Comparison of ENCODE assay signal across 28 cellular contexts in the genomic region with DNA sequence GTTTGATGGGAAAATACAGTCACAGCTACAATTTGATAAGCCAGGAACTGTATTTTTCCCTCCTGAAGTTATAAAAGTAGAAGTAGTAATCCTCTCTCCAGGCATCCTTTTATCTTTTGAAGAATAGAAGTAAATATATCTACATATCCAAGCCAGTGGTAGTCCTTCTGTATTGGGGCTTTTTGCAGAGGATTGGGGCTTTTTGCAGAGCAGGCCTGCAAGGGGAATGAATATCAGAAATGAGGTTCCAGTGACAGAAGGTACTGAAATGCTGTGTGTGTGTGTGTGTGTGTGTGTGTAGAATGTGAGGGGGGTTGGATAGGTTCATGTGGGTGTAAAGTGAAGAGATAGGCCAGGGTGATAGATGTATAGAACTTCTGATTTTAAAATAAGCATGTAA.
"Had no signal": no experiment of that assay in that cellular context is flagged by ENCODE, and none has a peak within 500 bp of the region (broad histone marks: within the 10 kb centered on the region; RNA-seq: fewer than 3 reads in every experiment).

No MANE protein-coding gene starts in this region.

- H3K9me3 ChIP-seq: colonic mucosa, esophagus muscularis mucosa, esophagus squamous epithelium, gastrocnemius medialis, gastroesophageal sphincter, heart left ventricle, heart right ventricle had no signal

- H3K27me3 ChIP-seq: colonic mucosa, dorsolateral prefrontal cortex, esophagus muscularis mucosa, esophagus squamous epithelium, foreskin keratinocyte, gastrocnemius medialis, gastroesophageal sphincter, heart left ventricle, heart right ventricle had no signal

- H3K36me3 ChIP-seq: colonic mucosa, esophagus muscularis mucosa, esophagus squamous epithelium, gastrocnemius medialis, gastroesophageal sphincter, heart left ventricle, heart right ventricle had no signal

- H3K4me3 ChIP-seq: colonic mucosa, coronary artery, dorsolateral prefrontal cortex, esophagus muscularis mucosa, esophagus squamous epithelium, gastrocnemius medialis, gastroesophageal sphincter, heart left ventricle, heart right ventricle had no signal

- H3K9me3 Mint-ChIP-seq: dendritic cell treated with granulocyte-macrophage colony-stimulating factor and Interleukin-4, amounts not matched to agents 40 ng/mL and 50 ng/mL, for 4 days; effector memory CD8-positive, alpha-beta T cell; endodermal cell had no signal

- H3K27me3 Mint-ChIP-seq: dendritic cell treated with granulocyte-macrophage colony-stimulating factor and Interleukin-4, amounts not matched to agents 40 ng/mL and 50 ng/mL, for 4 days; effector memory CD8-positive, alpha-beta T cell had no signal

- H3K4me3 Mint-ChIP-seq: dendritic cell treated with granulocyte-macrophage colony-stimulating factor and Interleukin-4, amounts not matched to agents 40 ng/mL and 50 ng/mL, for 4 days; effector memory CD8-positive, alpha-beta T cell; endodermal cell had no signal

- H3K27ac ChIP-seq: colonic mucosa, coronary artery, dorsolateral prefrontal cortex, epithelial cell of prostate, esophagus muscularis mucosa, esophagus squamous epithelium, foreskin keratinocyte, gastrocnemius medialis, gastroesophageal sphincter, heart left ventricle, heart right ventricle had no signal

- ATAC-seq: effector memory CD8-positive, alpha-beta T cell; esophagus mucosa; foreskin keratinocyte; gastrocnemius medialis; gastroesophageal sphincter; heart left ventricle; heart right ventricle had no signal

- FAIRE-seq: colon, endometrium, endothelial cell of umbilical vein had no signal

- H3K4me1 ChIP-seq: colonic mucosa, esophagus squamous epithelium, foreskin keratinocyte, gastrocnemius medialis, gastroesophageal sphincter, heart right ventricle had no signal

- H3K27ac Mint-ChIP-seq: dendritic cell treated with granulocyte-macrophage colony-stimulating factor and Interleukin-4, amounts not matched to agents 40 ng/mL and 50 ng/mL, for 4 days; effector memory CD8-positive, alpha-beta T cell; endodermal cell had no signal

- DNase-seq: colonic mucosa; cortex of kidney; dermis blood vessel endothelial cell; dorsolateral prefrontal cortex; effector CD4-positive, alpha-beta T cell; effector CD8-positive, alpha-beta T cell; effector memory CD4-positive, alpha-beta T cell; effector memory CD8-positive, alpha-beta T cell; endodermal cell; erythroblast; esophagus squamous epithelium; foreskin fibroblast; foreskin keratinocyte; foreskin melanocyte; gastrocnemius medialis; glutamatergic neuron; head of caudate nucleus; heart left ventricle; heart right ventricle had no signal

- H3K4me1 Mint-ChIP-seq: endodermal cell had no signal
